ENCODE assay signal across 18 cellular contexts in the genomic region with DNA sequence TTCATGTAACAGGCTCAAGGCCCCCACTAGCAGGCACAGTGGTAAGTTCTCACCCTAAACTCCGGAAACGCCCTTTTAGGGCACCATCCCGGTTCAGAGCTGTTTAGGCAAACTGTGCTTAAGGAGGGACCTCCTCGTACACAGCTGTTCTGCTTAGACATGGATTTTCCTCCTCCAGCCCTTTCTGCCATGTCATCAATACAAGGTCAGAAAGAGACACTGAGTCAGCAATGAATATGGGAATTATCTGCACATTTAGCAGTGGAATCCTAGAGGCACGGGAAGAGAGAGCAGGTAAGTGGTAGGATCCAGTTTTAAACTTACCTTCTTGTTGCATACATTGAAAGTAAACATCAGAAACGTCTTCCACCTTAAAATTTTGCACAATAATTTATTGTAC.
DNase-seq lines count a peak whose midpoint lies in the region; ATAC-seq, FAIRE-seq and TF ChIP-seq lines count a peak whose summit lies in the region.
"Had no signal": no experiment of that assay in that cellular context is flagged by ENCODE, and none has a peak within 500 bp of the region (broad histone marks: within the 10 kb centered on the region; RNA-seq: fewer than 3 reads in every experiment).

No MANE protein-coding gene starts in this region.

- H3K36me3 Mint-ChIP-seq in GM23338 (ENCODE audit: low read depth) = no peaks in the 10 kb centered on the region
- H3K36me3 Mint-ChIP-seq: CD4-positive, CD25-positive, alpha-beta regulatory T cell; CD8-positive, alpha-beta T cell had no signal

- TF ChIP-seq RAD21 in K562 (CRISPR knock-in tag; conservative IDR thresholded peaks at IDR 0.05 in 1 of 2, IDR thresholded peaks at IDR 0.05 in 1 of 2) = no peak

- no peaks in the 10 kb centered on the region for H3K79me1 ChIP-seq in mesenchymal stem cell (replicated peaks; ENCODE audit: low read length, poor library complexity, severe bottlenecking)

- no peak overlapping the region for H3K9ac ChIP-seq in K562 (ENCODE audit: insufficient read depth in 1 of 2, low read depth in 2 of 2, low read length in 2 of 2)
- no peak overlapping the region for H3K9ac ChIP-seq in mesenchymal stem cell (ENCODE audit: low read length)
- H3K9ac ChIP-seq: BLaER1 had no signal

- CTCF ChIA-PET in K562 (lab: Yijun Ruan, JAX; ENCODE audit: low intra/inter-chr PET ratio) = no interaction called here

- WGBS in K562 (ENCODE audit: insufficient coverage, low coverage, missing lambda C conversion rate) = 2% methylated on average over 6 of the region's 6 CpGs
- 81% methylated on average over 6 of the region's 6 CpGs for WGBS in mesenchymal stem cell

- 0 out of 3 replicates have a peak, but pooled peaks cover 5% of the 10 kb centered on the region for H3K9me3 Mint-ChIP-seq in GM23338
- H3K9me3 Mint-ChIP-seq: CD8-positive, alpha-beta T cell; H9 had no signal

- no peak overlapping the region for H3K4me3 Mint-ChIP-seq in GM23338
- H3K4me3 Mint-ChIP-seq: B cell; CD4-positive, CD25-positive, alpha-beta regulatory T cell; CD8-positive, alpha-beta T cell; H9 had no signal

- H4K20me1 ChIP-seq in GM23338 (replicated peaks; ENCODE audit: insufficient read depth) (no peaks in the 10 kb centered on the region), K562 (replicated peaks; ENCODE audit: control insufficient read depth, insufficient read depth, low read length) (no peaks in the 10 kb centered on the region)
- H4K20me1 ChIP-seq: BLaER1 had no signal

- H3K27ac Mint-ChIP-seq in GM23338 = no peak overlapping the region
- H3K27ac Mint-ChIP-seq: B cell; CD4-positive, CD25-positive, alpha-beta regulatory T cell; CD8-positive, alpha-beta T cell; H9 had no signal

- no peaks in the 10 kb centered on the region for H3K79me2 ChIP-seq in GM23338 (replicated peaks; ENCODE audit: insufficient read depth)
- no peaks in the 10 kb centered on the region for H3K79me2 ChIP-seq in K562 (ENCODE audit: control insufficient read depth, insufficient read depth, low read length)

- TF ChIP-seq CTCF in GM23338 (conservative IDR thresholded peaks at IDR 0.05; ENCODE audit: low read depth in 2 of 2) (no peak), K562 (IDR thresholded peaks at IDR 0.05 in 2 of 3, conservative IDR thresholded peaks at IDR 0.05 in 1 of 3; ENCODE audit: insufficient read depth in 2 of 3, low read depth in 1 of 3, low read length in 3 of 3) (no peak)

- H3K4me3 ChIP-seq in GM23338 = no peak overlapping the region
- H3K4me3 ChIP-seq in K562 = no peak overlapping the region
- H3K4me3 ChIP-seq in mesenchymal stem cell (ENCODE audit: insufficient read depth in 1 of 2, low read depth in 1 of 2, low read length in 2 of 2) = no peak overlapping the region
- H3K4me3 ChIP-seq: BLaER1 had no signal

- no peak overlapping the region for H3K18ac ChIP-seq in mesenchymal stem cell (ENCODE audit: low read depth in 1 of 2, low read length in 2 of 2)

- H3K4me2 ChIP-seq in GM23338 = no peak overlapping the region
- no peak overlapping the region for H3K4me2 ChIP-seq in K562 (ENCODE audit: insufficient read depth, low read length)
- H3K4me2 ChIP-seq in mesenchymal stem cell (ENCODE audit: low read length, poor library complexity, severe bottlenecking) = no peak overlapping the region
- H3K4me2 ChIP-seq: BLaER1 had no signal

- H2BK5ac ChIP-seq in mesenchymal stem cell (ENCODE audit: low read depth, low read length, poor library complexity, severe bottlenecking) = no peak overlapping the region

- FAIRE-seq in K562 (lab: Jason Lieb, UNC) (no peak), frontal cortex (lab: Jason Lieb, UNC) (no peak)
- FAIRE-seq: G401.6, GM12892 had no signal

- peaks cover 2% of the 10 kb centered on the region for H3K27me3 Mint-ChIP-seq in GM23338 (ENCODE audit: insufficient read depth, low read depth, poor library complexity)
- H3K27me3 Mint-ChIP-seq: CD4-positive, CD25-positive, alpha-beta regulatory T cell had no signal

- H3K9me1 ChIP-seq in K562 (ENCODE audit: control insufficient read depth, insufficient read depth, low read length) = no peaks in the 10 kb centered on the region

- H2AK5ac ChIP-seq in mesenchymal stem cell (ENCODE audit: low read length, severe bottlenecking) = no peak overlapping the region

- no peak overlapping the region for H4K91ac ChIP-seq in mesenchymal stem cell (ENCODE audit: low read length)

- H3K36me3 ChIP-seq in GM23338 (ENCODE audit: insufficient read depth) (no peaks in the 10 kb centered on the region), K562 (ENCODE audit: control insufficient read depth, insufficient read depth, low read length) (no peaks in the 10 kb centered on the region), mesenchymal stem cell (ENCODE audit: control insufficient read depth in 1 of 2, insufficient read depth in 2 of 2, low read depth in 1 of 2, low read length in 2 of 2) (no peaks in the 10 kb centered on the region)
- H3K36me3 ChIP-seq: BLaER1 had no signal

- peak overlapping the region; percentile 52; the same call in 1 of the 2 replicates for H2AFZ ChIP-seq in GM23338
- no peak overlapping the region for H2AFZ ChIP-seq in K562 (ENCODE audit: low read depth, low read length)
- peak overlapping the region; percentile 36 for H2AFZ ChIP-seq in mesenchymal stem cell (ENCODE audit: low read depth, low read length)

- POLR2A ChIA-PET in K562 (lab: Yijun Ruan, JAX) = no interaction called here

- no peak overlapping the region for H2BK15ac ChIP-seq in mesenchymal stem cell (ENCODE audit: low read depth, poor library complexity, severe bottlenecking)

- DNase-seq in GM23338 (ENCODE audit: low spot score) = no peak
- DNase-seq in K562 (ENCODE audit: extremely low read depth in 1 of 4, low spot score in 3 of 4) = no peak
- DNase-seq in mesenchymal stem cell = no peak
- no peak for DNase-seq in effector CD8-positive, alpha-beta T cell (lab: John Stamatoyannopoulos, UW)
- no peak for DNase-seq in frontal cortex (ENCODE audit: low spot score in 2 of 2)
- DNase-seq in dedifferentiated amniotic fluid mesenchymal stem cell (ENCODE audit: extremely low spot score) = no peak
- DNase-seq: Caco-2; CD4-positive, CD25-positive, alpha-beta regulatory T cell; CD8-positive, alpha-beta T cell; DMS153; DND-41; H9 had no signal

- H3K9me3 ChIP-seq in K562 (replicated peaks; ENCODE audit: control insufficient read depth, insufficient read depth, low read depth, low read length) (no peaks in the 10 kb centered on the region), mesenchymal stem cell (ENCODE audit: control insufficient read depth, low read length) (no peaks in the 10 kb centered on the region)
- H3K9me3 ChIP-seq: BLaER1, Caco-2 had no signal

- H3K4me1 ChIP-seq in GM23338 (ENCODE audit: insufficient read depth) = no peaks in the 10 kb centered on the region
- no peaks in the 10 kb centered on the region for H3K4me1 ChIP-seq in K562 (replicated peaks in 1 of 2; ENCODE audit: control insufficient read depth in 2 of 2, insufficient read depth in 2 of 2, low read length in 2 of 2)
- peaks cover 2% of the 10 kb centered on the region for H3K4me1 ChIP-seq in mesenchymal stem cell (ENCODE audit: control insufficient read depth, insufficient read depth, low read depth, low read length)
- H3K4me1 ChIP-seq: BLaER1, Caco-2 had no signal

- H3K27me3 ChIP-seq in GM23338 (ENCODE audit: insufficient read depth) (no peaks in the 10 kb centered on the region), K562 (ENCODE audit: control insufficient read depth in 2 of 2, insufficient read depth in 2 of 2, low read length in 2 of 2) (peaks cover 0 to 7% of the 10 kb centered on the region in 2 experiments; a peak in 1 of 5 replicates), mesenchymal stem cell (ENCODE audit: control insufficient read depth in 1 of 2, insufficient read depth in 1 of 2, low read length in 2 of 2) (peaks cover 0 to 7% of the 10 kb centered on the region in 2 experiments)
- H3K27me3 ChIP-seq: BLaER1 had no signal

- TF ChIP-seq EP300 in K562 (IDR thresholded peaks at IDR 0.05; ENCODE audit: low read length) = no peak

- no peak overlapping the region for H2BK120ac ChIP-seq in mesenchymal stem cell (ENCODE audit: low read depth, low read length)

- no peak overlapping the region for H3K14ac ChIP-seq in mesenchymal stem cell (ENCODE audit: low read length in 2 of 2)

- H3K27ac ChIP-seq in GM23338 (ENCODE audit: low read depth) = no peak overlapping the region
- no peak overlapping the region for H3K27ac ChIP-seq in K562 (ENCODE audit: extremely low read depth, low read depth, low read length)
- no peak overlapping the region for H3K27ac ChIP-seq in mesenchymal stem cell (ENCODE audit: low read length, poor library complexity, severe bottlenecking)
- H3K27ac ChIP-seq: BLaER1, C4-2B had no signal

- no peak overlapping the region for H4K8ac ChIP-seq in mesenchymal stem cell (ENCODE audit: low read length)

- no peak overlapping the region for H3K23ac ChIP-seq in mesenchymal stem cell (ENCODE audit: low read length in 2 of 2)

- no peak for TF ChIP-seq POLR2A in K562 (conservative IDR thresholded peaks at IDR 0.05)

- H3K4me1 Mint-ChIP-seq in GM23338 = peaks cover 6% of the 10 kb centered on the region; the same call in 2 of the 3 replicates
- H3K4me1 Mint-ChIP-seq: B cell; CD4-positive, CD25-positive, alpha-beta regulatory T cell had no signal

- H3F3A ChIP-seq in GM23338 (replicated peaks; ENCODE audit: low read depth) = no peaks in the 10 kb centered on the region

- BruUV-seq in K562 (replicated peaks; lab: Mats Ljungman, UMichigan) = no TSS peak

- H3K9me2 ChIP-seq in GM23338 (ENCODE audit: insufficient read depth) = no peaks in the 10 kb centered on the region; the same call in 1 of the 2 replicates

- no peak for ATAC-seq in GM23338
- no peak for ATAC-seq in K562
- ATAC-seq: CD8-positive, alpha-beta T cell; HCT116 had no signal

- in situ Hi-C loops in K562 (cut with MboI) = no loop called here

- intact Hi-C loops in K562 (cut with micrococcal nuclease) = no loop called here

- H2BK12ac ChIP-seq in mesenchymal stem cell (ENCODE audit: low read length in 2 of 2) = no peak overlapping the region

- H3K4ac ChIP-seq in mesenchymal stem cell (ENCODE audit: low read depth in 1 of 2, low read length in 2 of 2) = no peak overlapping the region

TF ChIP-seq in K562, 482 proteins besides CTCF, POLR2A, EP300 and RAD21:
- TF ChIP-seq CSDE1 (IDR thresholded peaks at IDR 0.05) (no peak), ZNF316 (IDR thresholded peaks at IDR 0.05) (peak; percentile 37; the same call in 1 of the 2 replicates)
